14 cellular contexts compared by ENCODE assay signal in the genomic region with DNA sequence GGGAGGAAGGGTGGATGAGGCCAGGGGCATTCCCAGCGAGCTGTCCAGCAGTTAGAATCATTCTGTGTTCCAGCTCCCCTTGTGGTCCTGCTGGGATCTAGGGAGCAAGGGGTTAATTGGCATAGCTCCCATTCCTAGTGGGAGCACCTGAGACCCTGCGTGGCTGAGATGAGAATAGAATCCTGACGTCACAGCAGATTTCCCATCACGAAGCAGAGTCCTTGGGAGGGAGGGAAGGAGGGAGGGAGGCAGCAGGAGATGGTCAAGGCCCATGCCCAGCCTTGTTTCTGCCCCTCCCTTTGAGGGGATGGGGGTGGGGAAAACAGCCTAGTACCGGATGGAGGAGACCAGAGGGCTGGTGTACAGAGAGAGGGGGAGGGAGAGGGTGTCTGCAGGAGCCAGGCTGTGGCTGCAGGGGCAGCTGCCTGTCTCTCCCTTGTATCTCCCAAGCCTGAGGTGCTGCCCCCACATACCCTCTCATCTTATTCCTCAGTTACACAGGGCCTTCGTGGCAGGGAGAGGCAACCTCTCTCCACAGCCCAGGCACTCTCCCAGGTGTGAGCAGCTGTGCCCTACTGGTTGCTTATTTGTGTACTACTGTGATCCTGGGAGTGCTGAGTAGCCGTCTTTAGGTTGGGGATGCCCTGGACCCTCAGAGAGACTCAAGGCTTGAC. TPM values are rescaled to one million over a fixed set of nuclear protein-coding genes. Genes with fewer than 3 reads are reported as not detected.
A peak's percentile ranks its signal among the peaks of the same experiment; 100 is the strongest.
DNase-seq lines count a peak whose midpoint lies in the region; ATAC-seq and TF ChIP-seq lines count a peak whose summit lies in the region.
"Had no signal": no experiment of that assay in that cellular context is flagged by ENCODE, and none has a peak within 500 bp of the region (broad histone marks: within the 10 kb centered on the region; RNA-seq: fewer than 3 reads in every experiment).

No MANE protein-coding gene starts in this region.

- no peaks in the 10 kb centered on the region for H3K9me3 ChIP-seq in uterus
- H3K9me3 ChIP-seq: heart left ventricle, thoracic aorta had no signal

- H3K27me3 ChIP-seq in uterus = no peaks in the 10 kb centered on the region

- TF ChIP-seq POLR2A in uterus (IDR thresholded peaks at IDR 0.05) = no peak

- TF ChIP-seq CTCF in astrocyte of the spinal cord (IDR thresholded peaks at IDR 0.05; ENCODE audit: low read depth, low read length) (no peak), uterus (IDR thresholded peaks at IDR 0.05) (no peak)

- H3K36me3 ChIP-seq in uterus = no peaks in the 10 kb centered on the region
- H3K36me3 ChIP-seq: heart left ventricle, thoracic aorta had no signal

- peak; percentile 30 for ATAC-seq in left colon
- ATAC-seq in GM18867 (IDR thresholded peaks at IDR 0.05; ENCODE audit: unreplicated experiment) = no peak
- no peak for ATAC-seq in GM19023 (IDR thresholded peaks at IDR 0.05; ENCODE audit: unreplicated experiment)

- H3K27ac ChIP-seq in uterus = peak overlapping the region; percentile 71 to 79
- H3K27ac ChIP-seq: heart left ventricle, thoracic aorta had no signal

- DNase-seq in NCI-H748 (lab: John Stamatoyannopoulos, UW; ENCODE audit: unreplicated experiment) (peak; percentile 16), NCI-H748 treated with DMSO at 0.1 percent for 48 hours (lab: John Stamatoyannopoulos, UW) (no peak), astrocyte of the spinal cord (ENCODE audit: low read depth, low spot score) (peak; percentile 22), left colon (no peak), uterus (peak; percentile 46 to 59)
- no peak for DNase-seq in stimulated activated CD4-positive, alpha-beta T cell treated with anti-CD3 and anti-CD28 coated beads, Interleukin-4, amount 100 ng/mL, for 4 hours
- DNase-seq: activated T-cell treated with anti-CD3 and anti-CD28 coated beads, Interleukin-2, amount 50 U/mL, for 1 hour; dermis blood vessel endothelial cell; GDM1; heart left ventricle; NCI-H226 had no signal

- intact Hi-C loops in left colon (cut with DNase I, micrococcal nuclease) (no loop called here), uterus (cut with DNase I; ENCODE audit: low total_unique reads) (no loop called here)

- peaks cover 4 to 12% of the 10 kb centered on the region in 2 donors for H3K4me1 ChIP-seq in uterus

- in situ Hi-C loops in astrocyte of the spinal cord (cut with HindIII; ENCODE audit: low sequenced_read_pairs) = no loop called here

- H3K4me3 ChIP-seq in astrocyte of the spinal cord (ENCODE audit: low read depth, low read length) (no peak overlapping the region), uterus (no peak overlapping the region)
- H3K4me3 ChIP-seq: heart left ventricle, thoracic aorta had no signal

RNA-seq across cellular contexts. Expression of a gene that starts 5.4 kb away (rescaled TPM):
- total RNA-seq in left colon = 1 to 10 TPM; 2.0 to 2.6 TPM
- 10 to 100 TPM in 3 of 4 donors, 1 to 10 TPM in 1; 6.5 to 34.8 (median 24.3) TPM for total RNA-seq in uterus

RNA-seq across cellular contexts. Expression of a gene that starts 20.4 kb away (rescaled TPM):
- 10 to 100 TPM; 20.5 to 26.1 TPM for total RNA-seq in left colon
- 10 to 100 TPM in 3 of 4 donors, 1 to 10 TPM in 1; 3.8 to 42.5 (median 25.8) TPM for total RNA-seq in uterus

RNA-seq across cellular contexts. Expression of a gene that starts 50.8 kb away (rescaled TPM):
- total RNA-seq in left colon = 10 to 100 TPM; 12.0 to 18.7 TPM
- total RNA-seq in uterus = under 1 TPM in 2 of 4 donors, not detected in 2; 0.24 to 0.55 TPM
- total RNA-seq: dermis blood vessel endothelial cell had no signal

Comparison
In these comparisons a context has a peak if more than half of its experiments do, and no peak if none do; other contexts are left out.
1. DNase-seq: peak in NCI-H748 (single experiment), astrocyte of the spinal cord (single experiment) and uterus (2 of 2); none in NCI-H748 treated with DMSO at 0.1 percent for 48 hours (single experiment), left colon (0 of 2) and stimulated activated CD4-positive, alpha-beta T cell treated with anti-CD3 and anti-CD28 coated beads, Interleukin-4, amount 100 ng/mL, for 4 hours (0 of 2).
2. RNA of a gene that starts 50.8 kb away (total RNA-seq): 12.0 to 18.7 TPM in left colon; 0.24 to 0.55 TPM in uterus; every median in the first group is over 4 times any median in the second.